Comparison of ENCODE assay signal across 10 cellular contexts in genomic region chr2:152558174-152559091, GRCh38.
A peak's percentile ranks its signal among the peaks of the same experiment; 100 is the strongest.
DNase-seq lines count a peak whose midpoint lies in the region; ATAC-seq, FAIRE-seq and TF ChIP-seq lines count a peak whose summit lies in the region.
"Had no signal": no experiment of that assay in that cellular context is flagged by ENCODE, and none has a peak within 500 bp of the region (broad histone marks: within the 10 kb centered on the region; RNA-seq: fewer than 3 reads in every experiment).

No MANE protein-coding gene starts in this region.

- no peak overlapping the region for H3K4me3 ChIP-seq in fibroblast of pulmonary artery (replicated peaks; ENCODE audit: low read depth, low read length)

- DNase-seq in NCI-H2029 treated with DMSO at 0.1 percent for 48 hours (lab: John Stamatoyannopoulos, UW) (peak; percentile 9), NCI-H2029 (lab: John Stamatoyannopoulos, UW) (no peak), NCI-H526 (lab: John Stamatoyannopoulos, UW) (peak; percentile 57 to 66), fibroblast of pulmonary artery (ENCODE audit: low read depth) (peak; percentile 84), urothelium cell line (ENCODE audit: low spot score) (peak; percentile 69), SIG-M5 (lab: John Stamatoyannopoulos, UW) (no peak)
- DNase-seq: KBM-7 had no signal

- no peak for TF ChIP-seq CTCF in fibroblast of pulmonary artery (IDR thresholded peaks at IDR 0.05; ENCODE audit: low read length, missing control alignments)

- ATAC-seq in HG03378 (IDR thresholded peaks at IDR 0.05; ENCODE audit: unreplicated experiment) (no peak), GM18520 (IDR thresholded peaks at IDR 0.05; ENCODE audit: unreplicated experiment) (no peak)
- ATAC-seq: HCT116 had no signal

- FAIRE-seq in urothelium cell line (lab: Jason Lieb, UNC): peak; percentile 20

Comparison
In these comparisons a context has a peak if more than half of its experiments do, and no peak if none do; other contexts are left out.
1. DNase-seq: peak in NCI-H2029 treated with DMSO at 0.1 percent for 48 hours (single experiment), NCI-H526 (2 of 2), fibroblast of pulmonary artery (single experiment) and urothelium cell line (single experiment); none in NCI-H2029 (single experiment) and SIG-M5 (single experiment).